In genomic region chr22:44212936-44213335, GRCh38 we compare ENCODE assay signal across 22 cellular contexts. TPM values are rescaled to one million over a fixed set of nuclear protein-coding genes. Genes with fewer than 3 reads are reported as not detected.
"Had no signal": no experiment of that assay in that cellular context is flagged by ENCODE, and none has a peak within 500 bp of the region (broad histone marks: within the 10 kb centered on the region; RNA-seq: fewer than 3 reads in every experiment).

No MANE protein-coding gene starts in this region.

- ATAC-seq: T-helper 17 cell had no signal

- H3K9me3 ChIP-seq: Peyer's patch had no signal

- DNase-seq: activated B cell treated with CpG ODN at 0.5 μM for 24 hours; activated CD4-positive, alpha-beta memory T cell treated with anti-CD3 and anti-CD28 coated beads for 36 hours; activated CD4-positive, alpha-beta T cell treated with anti-CD3 and anti-CD28 coated beads for 1 hour; activated CD4-positive, alpha-beta T cell treated with anti-CD3 and anti-CD28 coated beads, Interleukin-2, amount 10 ng/mL, durations not matched to agents 7 days and 5 days; activated gamma-delta T cell treated with Interleukin-2 at 50 U/mL for 16 hours; activated naive CD4-positive, alpha-beta T cell treated with anti-CD3 and anti-CD28 coated beads, Interleukin-2, amount 10 ng/mL, durations not matched to agents 7 days and 5 days; activated naive CD8-positive, alpha-beta T cell treated with anti-CD3 and anti-CD28 coated beads for 36 hours; activated T-cell treated with anti-CD3 and anti-CD28 coated beads for 4 hours; activated T-cell treated with anti-CD3 and anti-CD28 coated beads, Interleukin-2, amount 50 U/mL, for 48 hours; NCI-H1092; NCI-H1417; NCI-H1930; NCI-H345; NCI-H510A treated with DMSO at 0.1 percent for 48 hours; SHP77; T-helper 17 cell; T-helper 9 cell had no signal

- H3K36me3 ChIP-seq: breast epithelium, Peyer's patch, SJSA1 had no signal

- H3K4me1 ChIP-seq: breast epithelium, SJSA1 had no signal

- H3K27ac ChIP-seq: breast epithelium, KMS-11, SJSA1 had no signal

- H3K27me3 Mint-ChIP-seq: activated B cell treated with CpG ODN at 0.5 μM for 24 hours; activated CD4-positive, alpha-beta memory T cell treated with anti-CD3 and anti-CD28 coated beads for 36 hours; activated naive CD4-positive, alpha-beta T cell treated with anti-CD3 and anti-CD28 coated beads, Interleukin-2, amount 10 ng/mL, durations not matched to agents 7 days and 5 days; activated naive CD8-positive, alpha-beta T cell treated with anti-CD3 and anti-CD28 coated beads for 36 hours; T-helper 17 cell had no signal

- H3K4me1 Mint-ChIP-seq: T-helper 17 cell had no signal

- H3K9ac ChIP-seq: KMS-11 had no signal

- H3K4me3 Mint-ChIP-seq: activated B cell treated with CpG ODN at 0.5 μM for 24 hours; activated CD4-positive, alpha-beta memory T cell treated with anti-CD3 and anti-CD28 coated beads for 36 hours; activated CD4-positive, alpha-beta T cell treated with anti-CD3 and anti-CD28 coated beads, Interleukin-2, amount 10 ng/mL, durations not matched to agents 7 days and 5 days; activated naive CD4-positive, alpha-beta T cell treated with anti-CD3 and anti-CD28 coated beads, Interleukin-2, amount 10 ng/mL, durations not matched to agents 7 days and 5 days; activated naive CD8-positive, alpha-beta T cell treated with anti-CD3 and anti-CD28 coated beads for 36 hours; T-helper 17 cell had no signal

- H3K4me2 ChIP-seq: KMS-11 had no signal

- H3K27ac Mint-ChIP-seq: activated B cell treated with CpG ODN at 0.5 μM for 24 hours; activated CD4-positive, alpha-beta memory T cell treated with anti-CD3 and anti-CD28 coated beads for 36 hours; activated CD4-positive, alpha-beta T cell treated with anti-CD3 and anti-CD28 coated beads, Interleukin-2, amount 10 ng/mL, durations not matched to agents 7 days and 5 days; activated naive CD4-positive, alpha-beta T cell treated with anti-CD3 and anti-CD28 coated beads, Interleukin-2, amount 10 ng/mL, durations not matched to agents 7 days and 5 days; activated naive CD8-positive, alpha-beta T cell treated with anti-CD3 and anti-CD28 coated beads for 36 hours; activated T-helper 2 cell treated with anti-CD3 and anti-CD28 coated beads, Interferon-gamma antibody, Interleukin-2, Interleukin-4, amounts not matched to agents 10 μg/mL and 5 μg/mL and 100 μg/mL, durations not matched to agents 14 hours and 24 hours and 36 hours; T-helper 17 cell had no signal

- H3K4me3 ChIP-seq: breast epithelium, Peyer's patch, SJSA1 had no signal

- H3K27me3 ChIP-seq: breast epithelium, Peyer's patch, SJSA1 had no signal

RNA-seq across cellular contexts. Expression of gene PARVG, which starts 32.2 kb away (rescaled TPM):
- total RNA-seq: SJSA1 had no signal
